Comparison of ENCODE assay signal across 41 cellular contexts in genomic region chr4:67915400-67915966, GRCh38. TPM values are rescaled to one million over a fixed set of nuclear protein-coding genes. Genes with fewer than 3 reads are reported as not detected.
"Had no signal": no experiment of that assay in that cellular context is flagged by ENCODE, and none has a peak within 500 bp of the region (broad histone marks: within the 10 kb centered on the region; RNA-seq: fewer than 3 reads in every experiment).

No MANE protein-coding gene starts in this region.

- H3K36me3 ChIP-seq: adrenal gland, brain microvascular endothelial cell, breast epithelium, cardiac muscle cell, colonic mucosa had no signal

- H3K9me3 Mint-ChIP-seq: activated B cell treated with CpG ODN at 0.5 μM for 24 hours; activated CD4-positive, alpha-beta memory T cell treated with anti-CD3 and anti-CD28 coated beads for 36 hours; activated CD4-positive, alpha-beta T cell treated with anti-CD3 and anti-CD28 coated beads, Interleukin-2, amount 10 ng/mL, durations not matched to agents 24 days and 14 days; activated CD8-positive, alpha-beta T cell treated with anti-CD3 and anti-CD28 coated beads for 36 hours; activated naive CD4-positive, alpha-beta T cell treated with anti-CD3 and anti-CD28 coated beads for 36 hours; activated naive CD4-positive, alpha-beta T cell treated with anti-CD3 and anti-CD28 coated beads, Interleukin-2, amount 50 U/mL, for 72 hours; activated naive CD8-positive, alpha-beta T cell treated with anti-CD3 and anti-CD28 coated beads for 36 hours; activated T-cell treated with anti-CD3 and anti-CD28 coated beads, Interleukin-2, amount 50 U/mL, for 4 hours; activated T-cell treated with anti-CD3 and anti-CD28 coated beads, Interleukin-2, amount 50 U/mL, for 72 hours; activated T-helper 1 cell treated with anti-CD3 and anti-CD28 coated beads, Interleukin-12 subunit alpha, Interleukin-12 subunit beta, Interleukin-2, Interleukin-4 antibody, amounts not matched to agents 30 ng/mL and 10 ng/mL and 1 ng/mL, durations not matched to agents 14 hours and 24 hours and 36 hours; activated T-helper 17 cell treated with anti-CD3 and anti-CD28 coated beads, Interleukin-2, amount 50 U/mL, for 72 hours; central memory CD8-positive, alpha-beta T cell; T-helper 2 cell treated with Interferon-gamma antibody and Interleukin-4, amounts not matched to agents 5 μg/mL and 100 μg/mL, for 36 hours had no signal

- H3K27ac ChIP-seq: adrenal gland, body of pancreas, brain microvascular endothelial cell, breast epithelium, cardiac muscle cell, colonic mucosa, VCaP had no signal

- H3K4me1 Mint-ChIP-seq: activated B cell treated with CpG ODN at 0.5 μM for 24 hours; activated CD4-positive, alpha-beta T cell treated with anti-CD3 and anti-CD28 coated beads, Interleukin-2, amount 10 ng/mL, durations not matched to agents 24 days and 14 days; activated naive CD8-positive, alpha-beta T cell treated with anti-CD3 and anti-CD28 coated beads for 36 hours; activated T-helper 17 cell treated with anti-CD3 and anti-CD28 coated beads, Interleukin-2, amount 50 U/mL, for 72 hours; central memory CD8-positive, alpha-beta T cell had no signal

- H3K27me3 Mint-ChIP-seq: activated B cell treated with CpG ODN at 0.5 μM for 24 hours had no signal

- H3K4me3 Mint-ChIP-seq: activated B cell treated with CpG ODN at 0.5 μM for 24 hours; activated CD4-positive, alpha-beta memory T cell treated with anti-CD3 and anti-CD28 coated beads for 36 hours; activated CD4-positive, alpha-beta T cell treated with anti-CD3 and anti-CD28 coated beads, Interleukin-2, amount 10 ng/mL, durations not matched to agents 24 days and 14 days; activated CD8-positive, alpha-beta T cell treated with anti-CD3 and anti-CD28 coated beads for 36 hours; activated naive CD4-positive, alpha-beta T cell treated with anti-CD3 and anti-CD28 coated beads for 36 hours; activated naive CD8-positive, alpha-beta T cell treated with anti-CD3 and anti-CD28 coated beads for 36 hours; activated T-cell treated with anti-CD3 and anti-CD28 coated beads, Interleukin-2, amount 50 U/mL, for 4 hours; activated T-cell treated with anti-CD3 and anti-CD28 coated beads, Interleukin-2, amount 50 U/mL, for 72 hours; activated T-helper 1 cell treated with anti-CD3 and anti-CD28 coated beads, Interleukin-12 subunit alpha, Interleukin-12 subunit beta, Interleukin-2, Interleukin-4 antibody, amounts not matched to agents 30 ng/mL and 10 ng/mL and 1 ng/mL, durations not matched to agents 14 hours and 24 hours and 36 hours; activated T-helper 17 cell treated with anti-CD3 and anti-CD28 coated beads, Interleukin-2, amount 50 U/mL, for 72 hours; central memory CD8-positive, alpha-beta T cell; T-helper 2 cell treated with Interferon-gamma antibody and Interleukin-4, amounts not matched to agents 5 μg/mL and 100 μg/mL, for 36 hours had no signal

- DNase-seq: activated B cell treated with CpG ODN at 0.5 μM for 24 hours; activated CD4-positive, alpha-beta memory T cell treated with anti-CD3 and anti-CD28 coated beads for 36 hours; activated CD4-positive, alpha-beta T cell treated with anti-CD3 and anti-CD28 coated beads for 4 hours; activated CD4-positive, alpha-beta T cell treated with anti-CD3 and anti-CD28 coated beads, Interleukin-2, amount 10 ng/mL, durations not matched to agents 24 days and 14 days; activated CD4-positive, alpha-beta T cell treated with anti-CD3 and anti-CD28 coated beads, Interleukin-2, amount 50 U/mL, for 1 hour; activated CD4-positive, alpha-beta T cell treated with anti-CD3 and anti-CD28 coated beads, Interleukin-2, amount 50 U/mL, for 4 hours; activated CD4-positive, CD25-positive, alpha-beta regulatory T cell treated with anti-CD3 and anti-CD28 coated beads, Interleukin-2, amount 50 U/mL, for 72 hours; activated CD8-positive, alpha-beta memory T cell treated with anti-CD3 and anti-CD28 coated beads, Interleukin-2, amount 50 U/mL, for 4 hours; activated CD8-positive, alpha-beta T cell treated with anti-CD3 and anti-CD28 coated beads for 36 hours; activated effector memory CD4-positive, alpha-beta T cell treated with anti-CD3 and anti-CD28 coated beads, Interleukin-2, amount 50 U/mL, for 16 hours; activated gamma-delta T cell treated with Interleukin-2 at 50 U/mL for 16 hours; activated naive CD4-positive, alpha-beta T cell; activated naive CD4-positive, alpha-beta T cell treated with anti-CD3 and anti-CD28 coated beads for 36 hours; activated naive CD4-positive, alpha-beta T cell treated with anti-CD3 and anti-CD28 coated beads, Interleukin-2, amount 50 U/mL, for 16 hours; activated naive CD8-positive, alpha-beta T cell treated with anti-CD3 and anti-CD28 coated beads for 36 hours; activated T-cell treated with anti-CD3 and anti-CD28 coated beads for 4 hours; activated T-cell treated with anti-CD3 and anti-CD28 coated beads, Interleukin-2, amount 50 U/mL, for 1 hour; activated T-cell treated with anti-CD3 and anti-CD28 coated beads, Interleukin-2, amount 50 U/mL, for 4 hours; activated T-cell treated with anti-CD3 and anti-CD28 coated beads, Interleukin-2, amount 50 U/mL, for 72 hours; adrenal gland; amniotic stem cell; aorta; body of pancreas; brain microvascular endothelial cell; caudate nucleus; cerebellar nuclear complex; colonic mucosa; T-helper 2 cell; T-helper 9 cell had no signal

- H3K9me3 ChIP-seq: adrenal gland, body of pancreas, breast epithelium, colonic mucosa had no signal

- H3K4me1 ChIP-seq: adrenal gland, breast epithelium, colonic mucosa had no signal

- H3K27ac Mint-ChIP-seq: activated B cell treated with CpG ODN at 0.5 μM for 24 hours; activated CD4-positive, alpha-beta memory T cell treated with anti-CD3 and anti-CD28 coated beads for 36 hours; activated CD4-positive, alpha-beta T cell treated with anti-CD3 and anti-CD28 coated beads, Interleukin-2, amount 10 ng/mL, durations not matched to agents 24 days and 14 days; activated CD8-positive, alpha-beta T cell treated with anti-CD3 and anti-CD28 coated beads for 36 hours; activated naive CD4-positive, alpha-beta T cell treated with anti-CD3 and anti-CD28 coated beads for 36 hours; activated naive CD4-positive, alpha-beta T cell treated with anti-CD3 and anti-CD28 coated beads, Interleukin-2, amount 50 U/mL, for 72 hours; activated naive CD8-positive, alpha-beta T cell treated with anti-CD3 and anti-CD28 coated beads for 36 hours; activated T-cell treated with anti-CD3 and anti-CD28 coated beads, Interleukin-2, amount 50 U/mL, for 72 hours; activated T-helper 1 cell treated with anti-CD3 and anti-CD28 coated beads, Interleukin-12 subunit alpha, Interleukin-12 subunit beta, Interleukin-2, Interleukin-4 antibody, amounts not matched to agents 30 ng/mL and 10 ng/mL and 1 ng/mL, durations not matched to agents 14 hours and 24 hours and 36 hours; activated T-helper 17 cell treated with anti-CD3 and anti-CD28 coated beads, Interleukin-2, amount 50 U/mL, for 72 hours; T-helper 2 cell treated with Interferon-gamma antibody and Interleukin-4, amounts not matched to agents 5 μg/mL and 100 μg/mL, for 36 hours had no signal

- ATAC-seq: activated CD8-positive, alpha-beta T cell treated with anti-CD3 and anti-CD28 coated beads for 36 hours; activated naive CD4-positive, alpha-beta T cell treated with anti-CD3 and anti-CD28 coated beads, Interleukin-2, amount 50 U/mL, for 72 hours; activated T-cell treated with anti-CD3 and anti-CD28 coated beads, Interleukin-2, amount 50 U/mL, for 4 hours; activated T-cell treated with anti-CD3 and anti-CD28 coated beads, Interleukin-2, amount 50 U/mL, for 72 hours; activated T-helper 17 cell treated with anti-CD3 and anti-CD28 coated beads, Interleukin-2, amount 50 U/mL, for 72 hours; body of pancreas had no signal

- H3K4me3 ChIP-seq: adrenal gland, body of pancreas, breast epithelium, cardiac muscle cell, colonic mucosa had no signal

- H3K27me3 ChIP-seq: adrenal gland, body of pancreas, brain microvascular endothelial cell, breast epithelium, cardiac muscle cell, colonic mucosa had no signal

- FAIRE-seq: astrocyte, TTC549 had no signal

- H3K36me3 Mint-ChIP-seq: activated CD4-positive, alpha-beta memory T cell treated with anti-CD3 and anti-CD28 coated beads for 36 hours; activated naive CD4-positive, alpha-beta T cell treated with anti-CD3 and anti-CD28 coated beads, Interleukin-2, amount 50 U/mL, for 72 hours; activated naive CD8-positive, alpha-beta T cell treated with anti-CD3 and anti-CD28 coated beads for 36 hours had no signal

RNA-seq across cellular contexts. Expression of gene TMPRSS11D, which starts 31.7 kb away (rescaled TPM):
- total RNA-seq: activated B cell treated with CpG ODN at 0.5 μM for 24 hours; activated CD4-positive, alpha-beta memory T cell treated with anti-CD3 and anti-CD28 coated beads for 36 hours; activated CD4-positive, alpha-beta T cell treated with anti-CD3 and anti-CD28 coated beads, Interleukin-2, amount 10 ng/mL, durations not matched to agents 24 days and 14 days; activated CD8-positive, alpha-beta memory T cell treated with anti-CD3 and anti-CD28 coated beads for 36 hours; activated CD8-positive, alpha-beta T cell treated with anti-CD3 and anti-CD28 coated beads for 36 hours; activated naive CD4-positive, alpha-beta T cell treated with anti-CD3 and anti-CD28 coated beads for 36 hours; activated naive CD4-positive, alpha-beta T cell treated with anti-CD3 and anti-CD28 coated beads, Interleukin-2, amount 50 U/mL, for 72 hours; activated naive CD8-positive, alpha-beta T cell treated with anti-CD3 and anti-CD28 coated beads for 36 hours; activated T-cell treated with anti-CD3 and anti-CD28 coated beads, Interleukin-2, amount 50 U/mL, for 4 hours; activated T-cell treated with anti-CD3 and anti-CD28 coated beads, Interleukin-2, amount 50 U/mL, for 72 hours; activated T-helper 1 cell treated with anti-CD3 and anti-CD28 coated beads, Interleukin-12 subunit alpha, Interleukin-12 subunit beta, Interleukin-2, Interleukin-4 antibody, amounts not matched to agents 30 ng/mL and 10 ng/mL and 1 ng/mL, durations not matched to agents 14 hours and 24 hours and 36 hours; activated T-helper 17 cell treated with anti-CD3 and anti-CD28 coated beads, Interleukin-2, amount 50 U/mL, for 72 hours; adrenal gland; aorta; astrocyte; body of pancreas; breast epithelium; cardiac muscle cell; chondrocyte; colonic mucosa had no signal
- polyA plus RNA-seq: adrenal gland had no signal

RNA-seq across cellular contexts. Expression of gene TMPRSS11A, which starts 47.8 kb away (rescaled TPM):
- total RNA-seq: activated B cell treated with CpG ODN at 0.5 μM for 24 hours; activated CD4-positive, alpha-beta memory T cell treated with anti-CD3 and anti-CD28 coated beads for 36 hours; activated CD4-positive, alpha-beta T cell treated with anti-CD3 and anti-CD28 coated beads, Interleukin-2, amount 10 ng/mL, durations not matched to agents 24 days and 14 days; activated CD8-positive, alpha-beta memory T cell treated with anti-CD3 and anti-CD28 coated beads for 36 hours; activated CD8-positive, alpha-beta T cell treated with anti-CD3 and anti-CD28 coated beads for 36 hours; activated naive CD4-positive, alpha-beta T cell treated with anti-CD3 and anti-CD28 coated beads for 36 hours; activated naive CD4-positive, alpha-beta T cell treated with anti-CD3 and anti-CD28 coated beads, Interleukin-2, amount 50 U/mL, for 72 hours; activated naive CD8-positive, alpha-beta T cell treated with anti-CD3 and anti-CD28 coated beads for 36 hours; activated T-cell treated with anti-CD3 and anti-CD28 coated beads, Interleukin-2, amount 50 U/mL, for 4 hours; activated T-cell treated with anti-CD3 and anti-CD28 coated beads, Interleukin-2, amount 50 U/mL, for 72 hours; activated T-helper 1 cell treated with anti-CD3 and anti-CD28 coated beads, Interleukin-12 subunit alpha, Interleukin-12 subunit beta, Interleukin-2, Interleukin-4 antibody, amounts not matched to agents 30 ng/mL and 10 ng/mL and 1 ng/mL, durations not matched to agents 14 hours and 24 hours and 36 hours; activated T-helper 17 cell treated with anti-CD3 and anti-CD28 coated beads, Interleukin-2, amount 50 U/mL, for 72 hours; adrenal gland; aorta; astrocyte; body of pancreas; breast epithelium; cardiac muscle cell; chondrocyte; colonic mucosa had no signal
- polyA plus RNA-seq: cardiac muscle cell had no signal
